Comparison of ENCODE assay signal across 16 cellular contexts in the genomic region with DNA sequence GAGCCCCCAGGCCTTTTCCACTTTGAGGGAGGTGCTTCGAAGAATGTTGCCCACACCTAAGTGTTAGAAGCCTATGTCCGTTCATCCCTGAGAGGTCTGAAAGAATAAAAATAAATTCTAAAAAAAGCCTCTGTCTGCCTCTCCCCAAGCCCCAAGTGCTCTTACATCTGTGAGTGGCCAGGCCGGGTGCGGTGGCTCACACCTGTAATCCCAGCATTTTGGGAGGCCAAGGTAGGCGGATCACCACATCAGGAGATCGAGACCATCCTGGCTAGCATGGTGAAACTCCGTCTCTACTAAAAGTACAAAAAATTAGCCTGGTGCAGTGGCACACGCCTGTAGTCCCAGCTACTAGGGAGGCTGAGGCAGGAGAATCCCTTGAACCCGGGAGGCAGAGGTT. TPM values are rescaled to one million over a fixed set of nuclear protein-coding genes. Genes with fewer than 3 reads are reported as not detected.
A peak's percentile ranks its signal among the peaks of the same experiment; 100 is the strongest.
DNase-seq lines count a peak whose midpoint lies in the region; ATAC-seq, FAIRE-seq and TF ChIP-seq lines count a peak whose summit lies in the region.
"Not testable (repeated sequence)": the region's sequence is repeated elsewhere in the genome, so short reads cannot be mapped to it uniquely, and the experiment has no call there.
"Had no signal": no experiment of that assay in that cellular context is flagged by ENCODE, and none has a peak within 500 bp of the region (broad histone marks: within the 10 kb centered on the region; RNA-seq: fewer than 3 reads in every experiment).

No MANE protein-coding gene starts in this region.

- not testable (repeated sequence) for H3K4me2 ChIP-seq in astrocyte (ENCODE audit: low read length); HepG2 (ENCODE audit: low read depth, low read length)

- H3K4me1 Mint-ChIP-seq in T-helper 17 cell: peaks cover 20% of the 10 kb centered on the region
- not testable (repeated sequence) for H3K4me1 Mint-ChIP-seq in astrocyte (ENCODE audit: low read depth, unreplicated experiment); endothelial cell (ENCODE audit: unreplicated experiment)
- peaks cover 28% of the 10 kb centered on the region for H3K4me1 Mint-ChIP-seq in nephron progenitor cell
- peaks cover 17 to 24% of the 10 kb centered on the region in 2 donors for H3K4me1 Mint-ChIP-seq in stimulated activated naive B cell treated with anti-CD40 and anti-IgM and Interleukin-4, amounts not matched to agents 10 μg/mL and 1 μg/mL and 100 μg/mL, for 72 hours

- intact Hi-C loops in HepG2 (cut with micrococcal nuclease; ENCODE audit: unreplicated experiment): not testable (repeated sequence)
- intact Hi-C loops in psoas muscle (cut with DNase I): loop anchor here in 1 of 2 donors (5.0 kb wide), 1 partner anchor 48 kb away; no protein-coding TSS in a partner anchor

- not testable (repeated sequence) for TF ChIP-seq EP300 in HepG2 (IDR thresholded peaks at IDR 0.05; ENCODE audit: low read depth in 2 of 2, low read length in 2 of 2); HepG2 (CRISPR knock-in tag; IDR thresholded peaks at IDR 0.05; ENCODE audit: borderline replicate concordance)

- not testable (repeated sequence) for ATAC-seq in T-helper 17 cell; HepG2; psoas muscle; stimulated activated naive B cell treated with anti-CD40 and anti-IgM and Interleukin-4, amounts not matched to agents 10 μg/mL and 1 μg/mL and 100 μg/mL, for 72 hours (replicated peaks)

- not testable (repeated sequence) for TF ChIP-seq CTCF in astrocyte (IDR thresholded peaks at IDR 0.05; ENCODE audit: insufficient read depth, low read depth, low read length); endothelial cell (IDR thresholded peaks at IDR 0.05; ENCODE audit: unreplicated experiment); HepG2 (CRISPR knock-in tag; IDR thresholded peaks at IDR 0.05); nephron progenitor cell (IDR thresholded peaks at IDR 0.05); psoas muscle (IDR thresholded peaks at IDR 0.05)

- H3K27ac Mint-ChIP-seq in T-helper 17 cell (peak overlapping the region; percentile 39), astrocyte (ENCODE audit: unreplicated experiment) (peak overlapping the region; percentile 47), endothelial cell (ENCODE audit: unreplicated experiment) (peak overlapping the region; percentile 14), nephron progenitor cell (peak overlapping the region; percentile 42)
- H3K27ac Mint-ChIP-seq in stimulated activated naive B cell treated with anti-CD40 and anti-IgM and Interleukin-4, amounts not matched to agents 10 μg/mL and 1 μg/mL and 100 μg/mL, for 72 hours: peak overlapping the region; percentile 14

- POLR2A ChIA-PET in HepG2 (lab: Yijun Ruan, JAX): interaction anchor here (1.0 kb wide), 1 partner anchor 9 kb away, joined by 3 read pairs; no protein-coding TSS in a partner anchor

- H3K4me3 Mint-ChIP-seq in T-helper 17 cell; astrocyte (ENCODE audit: unreplicated experiment); endothelial cell (ENCODE audit: unreplicated experiment); nephron progenitor cell; stimulated activated naive B cell treated with anti-CD40 and anti-IgM and Interleukin-4, amounts not matched to agents 10 μg/mL and 1 μg/mL and 100 μg/mL, for 72 hours: not testable (repeated sequence)

- not testable (repeated sequence) for TF ChIP-seq RAD21 in HepG2 (CRISPR knock-in tag; IDR thresholded peaks at IDR 0.05)

- not testable (repeated sequence) for H3K79me2 ChIP-seq in astrocyte (ENCODE audit: insufficient read depth, low read length); HepG2 (ENCODE audit: insufficient read depth, low read length)

- DNase-seq in T-helper 17 cell; astrocyte (ENCODE audit: low read depth); endothelial cell (ENCODE audit: low spot score); HepG2 (ENCODE audit: low spot score); nephron progenitor cell; psoas muscle; stimulated activated naive B cell treated with anti-CD40 and anti-IgM and Interleukin-4, amounts not matched to agents 10 μg/mL and 1 μg/mL and 100 μg/mL, for 72 hours: not testable (repeated sequence)

- H4K20me1 ChIP-seq in astrocyte (ENCODE audit: insufficient read depth, low read length): peaks cover 15% of the 10 kb centered on the region
- not testable (repeated sequence) for H4K20me1 ChIP-seq in HepG2 (ENCODE audit: insufficient read depth, low read length)

- CTCF ChIA-PET in HepG2 (lab: Yijun Ruan, JAX; ENCODE audit: low intra/inter-chr PET ratio, low total read pairs): not testable (repeated sequence)

- H3K9me3 Mint-ChIP-seq in astrocyte (ENCODE audit: unreplicated experiment); endothelial cell (ENCODE audit: unreplicated experiment); nephron progenitor cell; stimulated activated naive B cell treated with anti-CD40 and anti-IgM and Interleukin-4, amounts not matched to agents 10 μg/mL and 1 μg/mL and 100 μg/mL, for 72 hours: not testable (repeated sequence)

- TF ChIP-seq POLR2A in HepG2 (IDR thresholded peaks at IDR 0.05; ENCODE audit: insufficient read depth in 1 of 2, low read depth in 2 of 2, low read length in 2 of 2): not testable (repeated sequence)

- WGBS in HepG2 (ENCODE audit: low lambda C conversion rate): 93% methylated on average over 9 of the region's 9 CpGs
- WGBS in psoas muscle, 3 donors: 72 to 83% (median 73%) methylated on average over 9 of the region's 9 CpGs

- H3K9ac ChIP-seq in astrocyte (ENCODE audit: low read length); HepG2 (ENCODE audit: insufficient read depth, low read depth, low read length): not testable (repeated sequence)

- H3K27me3 ChIP-seq in astrocyte (ENCODE audit: insufficient read depth, low read length) (peaks cover 16% of the 10 kb centered on the region), HepG2 (ENCODE audit: control insufficient read depth in 1 of 2, insufficient read depth in 2 of 2, low read length in 2 of 2) (peaks cover 4 to 20% of the 10 kb centered on the region in 2 experiments; a peak in 4 of 5 replicates)
- not testable (repeated sequence) for H3K27me3 ChIP-seq in psoas muscle (ENCODE audit: insufficient read depth in 3 of 3, low read length in 2 of 3)

- not testable (repeated sequence) for H3K4me1 ChIP-seq in astrocyte (ENCODE audit: insufficient read depth, low read length); psoas muscle
- peaks cover 34% of the 10 kb centered on the region for H3K4me1 ChIP-seq in HepG2 (ENCODE audit: insufficient read depth, low read length)

- in situ Hi-C loops in HepG2 (cut with HindIII; ENCODE audit: extremely low pct_ligation_motif_present, low pct_unique_long_range_greater_than_20kb): not testable (repeated sequence)

- not testable (repeated sequence) for FAIRE-seq in astrocyte (lab: Jason Lieb, UNC); HepG2 (lab: Jason Lieb, UNC)

- BruUV-seq in HepG2 (replicated peaks; lab: Mats Ljungman, UMichigan): not testable (repeated sequence)

- H3K36me3 ChIP-seq in astrocyte (ENCODE audit: insufficient read depth, low read length) (peaks cover 13% of the 10 kb centered on the region), HepG2 (replicated peaks in 1 of 2; ENCODE audit: control insufficient read depth in 1 of 2, insufficient read depth in 2 of 2, low read length in 2 of 2) (peaks cover 23 to 40% of the 10 kb centered on the region in 2 experiments), psoas muscle (ENCODE audit: insufficient read depth in 1 of 2, low read depth in 1 of 2) (peaks cover 3 to 47% of the 10 kb centered on the region in 2 donors)

- not testable (repeated sequence) for H3K9me3 ChIP-seq in T-helper 17 cell (ENCODE audit: control insufficient read depth, low read length, poor library complexity, severe bottlenecking); astrocyte (ENCODE audit: insufficient read depth, low read depth, low read length); HepG2 (ENCODE audit: low read length); psoas muscle

- H3K27ac ChIP-seq in astrocyte (ENCODE audit: low read depth, low read length); HepG2 (ENCODE audit: extremely low read length, insufficient read depth, low read length): not testable (repeated sequence)
- peak overlapping the region; percentile 9 for H3K27ac ChIP-seq in psoas muscle

- not testable (repeated sequence) for H3K4me3 ChIP-seq in astrocyte (ENCODE audit: insufficient read depth, low read depth, low read length); HepG2 (replicated peaks in 1 of 3; ENCODE audit: insufficient read depth in 1 of 3, low read depth in 2 of 3, low read length in 3 of 3); psoas muscle

- peaks cover 20% of the 10 kb centered on the region for H3K27me3 Mint-ChIP-seq in T-helper 17 cell
- H3K27me3 Mint-ChIP-seq in astrocyte (ENCODE audit: low read depth, unreplicated experiment): peaks cover 21% of the 10 kb centered on the region
- not testable (repeated sequence) for H3K27me3 Mint-ChIP-seq in endothelial cell (ENCODE audit: unreplicated experiment)
- H3K27me3 Mint-ChIP-seq in nephron progenitor cell (ENCODE audit: low read depth, poor library complexity): peaks cover 38% of the 10 kb centered on the region
- H3K27me3 Mint-ChIP-seq in stimulated activated naive B cell treated with anti-CD40 and anti-IgM and Interleukin-4, amounts not matched to agents 10 μg/mL and 1 μg/mL and 100 μg/mL, for 72 hours: peaks cover 19 to 25% of the 10 kb centered on the region in 2 donors

- H3K36me3 Mint-ChIP-seq in T-helper 17 cell (ENCODE audit: low read depth): not testable (repeated sequence)
- H3K36me3 Mint-ChIP-seq in astrocyte (ENCODE audit: low read depth, unreplicated experiment) (peaks cover 23% of the 10 kb centered on the region), endothelial cell (ENCODE audit: low read depth, unreplicated experiment) (peaks cover 15% of the 10 kb centered on the region), nephron progenitor cell (ENCODE audit: low read depth) (peaks cover 17% of the 10 kb centered on the region)
- peaks cover 25 to 27% of the 10 kb centered on the region in 2 donors for H3K36me3 Mint-ChIP-seq in stimulated activated naive B cell treated with anti-CD40 and anti-IgM and Interleukin-4, amounts not matched to agents 10 μg/mL and 1 μg/mL and 100 μg/mL, for 72 hours

- H2AFZ ChIP-seq in astrocyte (ENCODE audit: low read depth, low read length); HepG2 (ENCODE audit: low read length): not testable (repeated sequence)

RNA-seq across cellular contexts. Expression of gene CES2, which starts 9.7 kb away (rescaled TPM):
- total RNA-seq in T-helper 17 cell (10 to 100 TPM; 33.1 to 36.8 TPM), astrocyte (22.9 and 28.8 TPM in 2 replicates), endothelial cell (ENCODE audit: unreplicated experiment) (26.7 TPM), HepG2 (2016; rRNA removed; fragmentation: Illumina TruSeq; extraction: Trizol) (35.1 and 63.8 TPM in 2 replicates), psoas muscle (10 to 100 TPM; 22.7 to 92.8 (median 57.6) TPM)
- total RNA-seq in HepG2 (2016; cell fraction: cytosol; rRNA removed; fragmentation: Illumina TruSeq; extraction: Trizol; ENCODE audit: low read depth): 12.7 and 15.0 TPM in 2 replicates
- 29.8 and 64.2 TPM in 2 replicates for total RNA-seq in HepG2 (2016; cell fraction: insoluble cytoplasmic fraction; rRNA removed; fragmentation: Illumina TruSeq; extraction: Trizol)
- total RNA-seq in HepG2 (2016; cell fraction: membrane; rRNA removed; fragmentation: Illumina TruSeq; extraction: Trizol): 28.1 and 29.2 TPM in 2 replicates
- total RNA-seq in HepG2 (2016; cell fraction: nucleus; rRNA removed; fragmentation: Illumina TruSeq; extraction: Trizol): 66.6 and 67.9 TPM in 2 replicates
- polyA plus RNA-seq in HepG2 (2011; rRNA removed) (50.6 and 69.7 TPM in 2 replicates), psoas muscle (10 to 100 TPM; 12.8 to 22.4 (median 21.6) TPM)
- 53.6 and 111 TPM in 2 replicates for polyA plus RNA-seq in HepG2 (2011; cell fraction: cytosol; rRNA removed)
- 91.0 and 105 TPM in 2 replicates for polyA plus RNA-seq in HepG2 (2011; cell fraction: nucleus; rRNA removed)
- polyA plus RNA-seq in HepG2 (2012): 35.0 and 38.8 TPM in 2 replicates
- polyA plus RNA-seq in HepG2 (2016; cell fraction: cytosol; fragmentation: Illumina TruSeq; extraction: Trizol; ENCODE audit: low read depth): 8.2 and 8.4 TPM in 2 replicates
- 34.3 and 41.4 TPM in 2 replicates for polyA plus RNA-seq in HepG2 (2016; cell fraction: insoluble cytoplasmic fraction; fragmentation: Illumina TruSeq; extraction: Trizol; ENCODE audit: low read depth)
- polyA plus RNA-seq in HepG2 (2016; cell fraction: membrane; fragmentation: Illumina TruSeq; extraction: Trizol; ENCODE audit: low read depth): 23.2 and 23.5 TPM in 2 replicates
- polyA plus RNA-seq in HepG2 (2016; cell fraction: nucleus; fragmentation: Illumina TruSeq; extraction: Trizol; ENCODE audit: insufficient read depth, low read depth): 90.2 and 93.4 TPM in 2 replicates
- polyA minus RNA-seq in HepG2 (2011; rRNA and poly(A)+ RNA removed; ENCODE audit: low replicate concordance): 57.1 and 105 TPM in 2 replicates
- 38.1 and 44.7 TPM in 2 replicates for polyA minus RNA-seq in HepG2 (2011; cell fraction: cytosol; rRNA and poly(A)+ RNA removed)
- polyA minus RNA-seq in HepG2 (2011; cell fraction: nucleus; rRNA and poly(A)+ RNA removed): 58.2 and 81.7 TPM in 2 replicates

RNA-seq across cellular contexts. Expression of gene CIAO2B, which starts 10.8 kb away (rescaled TPM):
- 10 to 100 TPM; 50.3 to 51.0 TPM for total RNA-seq in T-helper 17 cell
- 69.5 and 75.6 TPM in 2 replicates for total RNA-seq in astrocyte
- total RNA-seq in endothelial cell (ENCODE audit: unreplicated experiment): 38.8 TPM
- 157 and 174 TPM in 2 replicates for total RNA-seq in HepG2 (2016; rRNA removed; fragmentation: Illumina TruSeq; extraction: Trizol)
- total RNA-seq in HepG2 (2016; cell fraction: cytosol; rRNA removed; fragmentation: Illumina TruSeq; extraction: Trizol; ENCODE audit: low read depth): 112 and 125 TPM in 2 replicates
- 157 and 172 TPM in 2 replicates for total RNA-seq in HepG2 (2016; cell fraction: insoluble cytoplasmic fraction; rRNA removed; fragmentation: Illumina TruSeq; extraction: Trizol)
- total RNA-seq in HepG2 (2016; cell fraction: membrane; rRNA removed; fragmentation: Illumina TruSeq; extraction: Trizol): 121 and 136 TPM in 2 replicates
- total RNA-seq in HepG2 (2016; cell fraction: nucleus; rRNA removed; fragmentation: Illumina TruSeq; extraction: Trizol): 52.6 and 58.0 TPM in 2 replicates
- 293 and 323 TPM in 2 replicates for polyA plus RNA-seq in HepG2 (2011; rRNA removed)
- 297 and 385 TPM in 2 replicates for polyA plus RNA-seq in HepG2 (2011; cell fraction: cytosol; rRNA removed)
- 155 and 174 TPM in 2 replicates for polyA plus RNA-seq in HepG2 (2011; cell fraction: nucleus; rRNA removed)
- 123 and 148 TPM in 2 replicates for polyA plus RNA-seq in HepG2 (2012)
- polyA plus RNA-seq in HepG2 (2016; cell fraction: cytosol; fragmentation: Illumina TruSeq; extraction: Trizol; ENCODE audit: low read depth): 115 and 148 TPM in 2 replicates
- 172 and 184 TPM in 2 replicates for polyA plus RNA-seq in HepG2 (2016; cell fraction: insoluble cytoplasmic fraction; fragmentation: Illumina TruSeq; extraction: Trizol; ENCODE audit: low read depth)
- 126 and 141 TPM in 2 replicates for polyA plus RNA-seq in HepG2 (2016; cell fraction: membrane; fragmentation: Illumina TruSeq; extraction: Trizol; ENCODE audit: low read depth)
- 111 and 112 TPM in 2 replicates for polyA plus RNA-seq in HepG2 (2016; cell fraction: nucleus; fragmentation: Illumina TruSeq; extraction: Trizol; ENCODE audit: insufficient read depth, low read depth)
- polyA minus RNA-seq in HepG2 (2011; rRNA and poly(A)+ RNA removed; ENCODE audit: low replicate concordance): 172 and 255 TPM in 2 replicates
- polyA minus RNA-seq in HepG2 (2011; cell fraction: cytosol; rRNA and poly(A)+ RNA removed): 61.5 and 83.0 TPM in 2 replicates
- polyA minus RNA-seq in HepG2 (2011; cell fraction: nucleus; rRNA and poly(A)+ RNA removed): 19.1 and 27.6 TPM in 2 replicates
- total RNA-seq in psoas muscle: 100 to 1,000 TPM; 145 to 346 (median 248) TPM
- polyA plus RNA-seq in psoas muscle: 100 to 1,000 TPM; 431 to 818 (median 460) TPM

RNA-seq across cellular contexts. Expression of gene CES3, which starts 16.1 kb away (rescaled TPM):
- 1 to 10 TPM in 1 of 2 donors, under 1 TPM in 1; 0.63 to 1.3 TPM for total RNA-seq in T-helper 17 cell
- 0.77 and 1.5 TPM in 2 replicates for total RNA-seq in astrocyte
- total RNA-seq in endothelial cell (ENCODE audit: unreplicated experiment): 2.5 TPM
- total RNA-seq in HepG2 (2016; rRNA removed; fragmentation: Illumina TruSeq; extraction: Trizol): 2.3 and 6.6 TPM in 2 replicates
- 1.0 and 1.6 TPM in 2 replicates for total RNA-seq in HepG2 (2016; cell fraction: cytosol; rRNA removed; fragmentation: Illumina TruSeq; extraction: Trizol; ENCODE audit: low read depth)
- 2.2 and 6.6 TPM in 2 replicates for total RNA-seq in HepG2 (2016; cell fraction: insoluble cytoplasmic fraction; rRNA removed; fragmentation: Illumina TruSeq; extraction: Trizol)
- 1.1 and 1.5 TPM in 2 replicates for total RNA-seq in HepG2 (2016; cell fraction: membrane; rRNA removed; fragmentation: Illumina TruSeq; extraction: Trizol)
- total RNA-seq in HepG2 (2016; cell fraction: nucleus; rRNA removed; fragmentation: Illumina TruSeq; extraction: Trizol): 7.5 and 8.8 TPM in 2 replicates
- 17.4 and 18.1 TPM in 2 replicates for polyA plus RNA-seq in HepG2 (2011; rRNA removed)
- polyA plus RNA-seq in HepG2 (2011; cell fraction: cytosol; rRNA removed): 6.7 and 8.6 TPM in 2 replicates
- 92.0 and 127 TPM in 2 replicates for polyA plus RNA-seq in HepG2 (2011; cell fraction: nucleus; rRNA removed)
- 8.9 and 16.9 TPM in 2 replicates for polyA plus RNA-seq in HepG2 (2012)
- polyA plus RNA-seq in HepG2 (2016; cell fraction: cytosol; fragmentation: Illumina TruSeq; extraction: Trizol; ENCODE audit: low read depth): 0.78 and 0.88 TPM in 2 replicates
- polyA plus RNA-seq in HepG2 (2016; cell fraction: insoluble cytoplasmic fraction; fragmentation: Illumina TruSeq; extraction: Trizol; ENCODE audit: low read depth): 1.7 and 1.9 TPM in 2 replicates
- 1.1 and 1.7 TPM in 2 replicates for polyA plus RNA-seq in HepG2 (2016; cell fraction: membrane; fragmentation: Illumina TruSeq; extraction: Trizol; ENCODE audit: low read depth)
- 17.9 and 18.5 TPM in 2 replicates for polyA plus RNA-seq in HepG2 (2016; cell fraction: nucleus; fragmentation: Illumina TruSeq; extraction: Trizol; ENCODE audit: insufficient read depth, low read depth)
- 11.2 and 24.1 TPM in 2 replicates for polyA minus RNA-seq in HepG2 (2011; rRNA and poly(A)+ RNA removed; ENCODE audit: low replicate concordance)
- polyA minus RNA-seq in HepG2 (2011; cell fraction: cytosol; rRNA and poly(A)+ RNA removed): 3.3 and 3.6 TPM in 2 replicates
- polyA minus RNA-seq in HepG2 (2011; cell fraction: nucleus; rRNA and poly(A)+ RNA removed): 30.0 and 30.8 TPM in 2 replicates
- 10 to 100 TPM in 3 of 4 donors, 1 to 10 TPM in 1; 9.7 to 15.2 (median 13.5) TPM for total RNA-seq in psoas muscle
- polyA plus RNA-seq in psoas muscle: 1 to 10 TPM in 2 of 3 donors, under 1 TPM in 1; 0.48 to 8.7 (median 8.5) TPM
- polyA plus RNA-seq: CD14-positive monocyte; CD4-positive, alpha-beta memory T cell; CD8-positive, alpha-beta memory T cell had no signal

RNA-seq across cellular contexts. Expression of gene RRAD, which starts 19.6 kb away (rescaled TPM):
- total RNA-seq in T-helper 17 cell (under 1 TPM; 0.52 to 0.67 TPM), astrocyte (10.2 and 12.1 TPM in 2 replicates), endothelial cell (ENCODE audit: unreplicated experiment) (not detected), HepG2 (2016; rRNA removed; fragmentation: Illumina TruSeq; extraction: Trizol) (0.80 and 1.0 TPM in 2 replicates), psoas muscle (1,000 to 10,000 TPM in 1 of 4 donors, 100 to 1,000 TPM in 3; 164 to 2,869 (median 749) TPM)
- not detected in 2 replicates for total RNA-seq in HepG2 (2016; cell fraction: cytosol; rRNA removed; fragmentation: Illumina TruSeq; extraction: Trizol; ENCODE audit: low read depth)
- 0.49 and 1.3 TPM in 2 replicates for total RNA-seq in HepG2 (2016; cell fraction: insoluble cytoplasmic fraction; rRNA removed; fragmentation: Illumina TruSeq; extraction: Trizol)
- 0.21 and 0.34 TPM in 2 replicates for total RNA-seq in HepG2 (2016; cell fraction: membrane; rRNA removed; fragmentation: Illumina TruSeq; extraction: Trizol)
- 0.68 and 0.75 TPM in 2 replicates for total RNA-seq in HepG2 (2016; cell fraction: nucleus; rRNA removed; fragmentation: Illumina TruSeq; extraction: Trizol)
- polyA plus RNA-seq in HepG2 (2011; rRNA removed) (1.1 TPM in 2 replicates), psoas muscle (100 to 1,000 TPM; 168 to 304 (median 293) TPM)
- polyA plus RNA-seq in HepG2 (2011; cell fraction: cytosol; rRNA removed): 0.95 and 1.5 TPM in 2 replicates
- 2.5 and 3.2 TPM in 2 replicates for polyA plus RNA-seq in HepG2 (2011; cell fraction: nucleus; rRNA removed)
- polyA plus RNA-seq in HepG2 (2012): 0.30 and 0.93 TPM in 2 replicates
- polyA plus RNA-seq in HepG2 (2016; cell fraction: cytosol; fragmentation: Illumina TruSeq; extraction: Trizol; ENCODE audit: low read depth): 0.19 and 0.25 TPM in 2 replicates
- polyA plus RNA-seq in HepG2 (2016; cell fraction: insoluble cytoplasmic fraction; fragmentation: Illumina TruSeq; extraction: Trizol; ENCODE audit: low read depth): 0.72 and 1.1 TPM in 2 replicates
- 0.26 and 0.29 TPM in 2 replicates for polyA plus RNA-seq in HepG2 (2016; cell fraction: membrane; fragmentation: Illumina TruSeq; extraction: Trizol; ENCODE audit: low read depth)
- polyA plus RNA-seq in HepG2 (2016; cell fraction: nucleus; fragmentation: Illumina TruSeq; extraction: Trizol; ENCODE audit: insufficient read depth, low read depth): 1.2 and 1.5 TPM in 2 replicates
- polyA minus RNA-seq in HepG2 (2011; rRNA and poly(A)+ RNA removed; ENCODE audit: low replicate concordance): 0.16 and 1.7 TPM in 2 replicates
- polyA minus RNA-seq in HepG2 (2011; cell fraction: cytosol; rRNA and poly(A)+ RNA removed): 1.1 TPM in 1 of 2 replicates, not detected in the other
- 0.37 and 0.90 TPM in 2 replicates for polyA minus RNA-seq in HepG2 (2011; cell fraction: nucleus; rRNA and poly(A)+ RNA removed)
- total RNA-seq: G401 had no signal
- polyA plus RNA-seq: CD4-positive, alpha-beta memory T cell; CD4-positive, CD25-positive, alpha-beta regulatory T cell; CD8-positive, alpha-beta memory T cell had no signal

RNA-seq across cellular contexts. Expression of gene CDH16, which starts 26.3 kb away (rescaled TPM):
- total RNA-seq in T-helper 17 cell (not detected), astrocyte (not detected in 2 replicates), endothelial cell (ENCODE audit: unreplicated experiment) (not detected), HepG2 (2016; rRNA removed; fragmentation: Illumina TruSeq; extraction: Trizol) (3.2 and 3.9 TPM in 2 replicates), psoas muscle (1 to 10 TPM in 1 of 4 donors, under 1 TPM in 1, not detected in 2; 0.53 to 3.3 TPM)
- 0.30 and 0.53 TPM in 2 replicates for total RNA-seq in HepG2 (2016; cell fraction: cytosol; rRNA removed; fragmentation: Illumina TruSeq; extraction: Trizol; ENCODE audit: low read depth)
- 1.7 and 4.2 TPM in 2 replicates for total RNA-seq in HepG2 (2016; cell fraction: insoluble cytoplasmic fraction; rRNA removed; fragmentation: Illumina TruSeq; extraction: Trizol)
- total RNA-seq in HepG2 (2016; cell fraction: membrane; rRNA removed; fragmentation: Illumina TruSeq; extraction: Trizol): 0.96 and 1.3 TPM in 2 replicates
- 3.7 and 4.8 TPM in 2 replicates for total RNA-seq in HepG2 (2016; cell fraction: nucleus; rRNA removed; fragmentation: Illumina TruSeq; extraction: Trizol)
- polyA plus RNA-seq in HepG2 (2011; rRNA removed) (2.7 and 5.3 TPM in 2 replicates), psoas muscle (under 1 TPM; 0.65 to 0.78 (median 0.75) TPM)
- polyA plus RNA-seq in HepG2 (2011; cell fraction: cytosol; rRNA removed): 2.4 and 2.7 TPM in 2 replicates
- polyA plus RNA-seq in HepG2 (2011; cell fraction: nucleus; rRNA removed): 16.0 and 18.1 TPM in 2 replicates
- 4.3 and 7.8 TPM in 2 replicates for polyA plus RNA-seq in HepG2 (2012)
- 0.38 and 0.63 TPM in 2 replicates for polyA plus RNA-seq in HepG2 (2016; cell fraction: cytosol; fragmentation: Illumina TruSeq; extraction: Trizol; ENCODE audit: low read depth)
- polyA plus RNA-seq in HepG2 (2016; cell fraction: insoluble cytoplasmic fraction; fragmentation: Illumina TruSeq; extraction: Trizol; ENCODE audit: low read depth): 1.7 and 2.0 TPM in 2 replicates
- polyA plus RNA-seq in HepG2 (2016; cell fraction: membrane; fragmentation: Illumina TruSeq; extraction: Trizol; ENCODE audit: low read depth): 1.2 TPM in 2 replicates
- polyA plus RNA-seq in HepG2 (2016; cell fraction: nucleus; fragmentation: Illumina TruSeq; extraction: Trizol; ENCODE audit: insufficient read depth, low read depth): 7.5 and 8.9 TPM in 2 replicates
- polyA minus RNA-seq in HepG2 (2011; rRNA and poly(A)+ RNA removed; ENCODE audit: low replicate concordance): 0.23 and 7.1 TPM in 2 replicates
- 1.1 and 2.2 TPM in 2 replicates for polyA minus RNA-seq in HepG2 (2011; cell fraction: cytosol; rRNA and poly(A)+ RNA removed)
- polyA minus RNA-seq in HepG2 (2011; cell fraction: nucleus; rRNA and poly(A)+ RNA removed): 2.7 and 3.3 TPM in 2 replicates
- total RNA-seq: A673; CD4-positive, alpha-beta memory T cell; CD4-positive, CD25-positive, alpha-beta regulatory T cell; CD8-positive, alpha-beta memory T cell; Daoy; G401; GM12878 had no signal
- polyA plus RNA-seq: AG04450; CD14-positive monocyte; CD4-positive, alpha-beta memory T cell; CD4-positive, CD25-positive, alpha-beta regulatory T cell; CD8-positive, alpha-beta memory T cell had no signal
